Comparison of ENCODE assay signal across 1 cellular context in the genomic region with DNA sequence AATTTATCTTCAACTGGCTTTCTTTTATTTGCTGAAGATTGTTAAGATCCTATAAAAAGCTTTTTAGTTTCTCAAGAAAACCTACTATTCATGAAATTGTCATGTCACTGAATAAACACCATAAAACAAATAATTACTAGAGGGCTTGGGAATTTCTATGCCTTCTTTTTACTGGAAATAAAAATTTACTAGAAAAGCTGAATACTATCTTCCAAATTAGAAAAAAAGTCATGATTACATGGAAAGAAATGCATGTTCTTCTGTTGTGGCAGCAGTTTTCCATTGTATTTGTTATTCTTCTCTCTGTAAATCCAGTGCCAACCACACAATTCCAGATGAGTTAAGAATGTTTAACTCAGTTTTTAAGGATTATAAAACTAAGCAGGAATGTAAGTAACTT.
TF ChIP-seq lines count a peak whose summit lies in the region.

No MANE protein-coding gene starts in this region.

TF ChIP-seq in IMR-90, 13 proteins besides CTCF, POLR2A, EP300 and RAD21 (continued from another document):
- TF ChIP-seq MAFK (IDR thresholded peaks at IDR 0.05; ENCODE audit: low read depth, low read length) (no peak), MXI1 (IDR thresholded peaks at IDR 0.05; ENCODE audit: borderline replicate concordance, low read depth, low read length) (no peak), MAZ (IDR thresholded peaks at IDR 0.05; ENCODE audit: borderline replicate concordance, low read depth, low read length) (no peak), RCOR1 (IDR thresholded peaks at IDR 0.05; ENCODE audit: insufficient replicate concordance, low read length) (no peak)
